Comparison of ENCODE assay signal across 1 cellular context in genomic region chr10:119268871-119269506, GRCh38.
A peak's percentile ranks its signal among the peaks of the same experiment; 100 is the strongest.
TF ChIP-seq lines count a peak whose summit lies in the region.

No MANE protein-coding gene starts in this region.

TF ChIP-seq in GM12878, 131 proteins besides CTCF, POLR2A, EP300 and RAD21 (continued from another document):
- TF ChIP-seq JUNB (IDR thresholded peaks at IDR 0.05): peak; percentile 41
- TF ChIP-seq RELA (IDR thresholded peaks at IDR 0.05; ENCODE audit: borderline replicate concordance, partially characterized antibody): peak; percentile 79
- peak; percentile 43 for TF ChIP-seq SKIL (IDR thresholded peaks at IDR 0.05; ENCODE audit: low read depth, poor library complexity, severe bottlenecking)
- TF ChIP-seq YY1 (IDR thresholded peaks at IDR 0.05; ENCODE audit: low read depth, low read length): 0 out of 2 replicates have a peak, but pooled peaks have one; percentile 3
- no peak for TF ChIP-seq ATF3 (IDR thresholded peaks at IDR 0.05; ENCODE audit: borderline replicate concordance, extremely low read depth, low read depth, low read length)
- no peak; the same call in 1 of the 2 replicates for TF ChIP-seq SMAD5 (IDR thresholded peaks at IDR 0.05; ENCODE audit: low read depth)
- no peak for TF ChIP-seq NR2C1 (IDR thresholded peaks at IDR 0.05)
- TF ChIP-seq ZNF274 (IDR thresholded peaks at IDR 0.05; ENCODE audit: insufficient read depth, insufficient read length): no peak
- TF ChIP-seq NBN (IDR thresholded peaks at IDR 0.05): 0 out of 2 replicates have a peak, but pooled peaks have one; percentile 38
- peak; percentile 78 to 89; a peak in 3 of 4 replicates for TF ChIP-seq BHLHE40 (IDR thresholded peaks at IDR 0.05; ENCODE audit: borderline replicate concordance in 1 of 2, low read depth in 2 of 2, low read length in 1 of 2)
- no peak for TF ChIP-seq SREBF2 (IDR thresholded peaks at IDR 0.05; ENCODE audit: low read length)
- peak; percentile 53 for TF ChIP-seq IKZF1 (conservative IDR thresholded peaks at IDR 0.05)
- peak in 1 of 2 experiments; percentile 80; a peak in 2 of 4 replicates for TF ChIP-seq ETV6 (conservative IDR thresholded peaks at IDR 0.05 in 1 of 2, IDR thresholded peaks at IDR 0.05 in 1 of 2; ENCODE audit: borderline replicate concordance in 1 of 2, low read depth in 1 of 2)
- peak; percentile 73; the same call in 1 of the 2 replicates for TF ChIP-seq MYB (IDR thresholded peaks at IDR 0.05; ENCODE audit: borderline replicate concordance, low read depth, low read length)
- TF ChIP-seq NR2F1 (conservative IDR thresholded peaks at IDR 0.05): no peak
